8 cellular contexts compared by ENCODE assay signal in the genomic region with DNA sequence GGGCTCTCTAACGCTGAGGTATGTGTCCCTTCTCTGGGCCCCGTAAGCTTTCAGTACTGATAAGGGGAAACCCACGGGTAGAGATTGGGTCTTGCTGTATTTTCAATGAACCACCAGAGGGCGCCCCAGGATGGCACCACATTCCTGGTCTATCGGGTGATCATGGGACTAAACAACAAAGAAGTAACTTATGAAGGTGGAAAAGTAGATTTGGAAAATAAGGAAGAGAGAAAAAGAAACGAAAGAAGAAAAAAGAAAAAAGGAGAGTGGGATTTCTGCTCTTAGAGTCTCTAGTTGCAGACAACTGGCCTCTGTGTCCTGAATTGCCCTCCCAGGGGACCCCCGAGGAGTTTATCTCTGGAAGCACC.
DNase-seq lines count a peak whose midpoint lies in the region; ATAC-seq and TF ChIP-seq lines count a peak whose summit lies in the region.

No MANE protein-coding gene starts in this region.

- H3K4me3 ChIP-seq in AG04450 (ENCODE audit: low read depth, low read length): no peak overlapping the region
- no peak overlapping the region for H3K4me3 ChIP-seq in brain microvascular endothelial cell (ENCODE audit: low read depth, low read length)

- DNase-seq in AG04450 (ENCODE audit: low read depth, low spot score) (no peak), NCI-H187 treated with DMSO at 0.1 percent for 48 hours (lab: John Stamatoyannopoulos, UW) (peak; percentile 40), UCSD-AML1 (lab: John Stamatoyannopoulos, UW; ENCODE audit: unreplicated experiment) (peak; percentile 58), brain microvascular endothelial cell (peak; percentile 66), iPS-NIHi7 (ENCODE audit: extremely low spot score) (peak; percentile 87)
- peak; percentile 74 to 83 (median 75) for DNase-seq in stimulated activated CD4-positive, alpha-beta T cell treated with anti-CD3 and anti-CD28 coated beads, Interleukin-12 subunit alpha, Interleukin-12 subunit beta, amount 100 ng/mL, for 48 hours (ENCODE audit: low read depth in 2 of 3, low spot score in 1 of 3)

- no peak overlapping the region for H3K27ac ChIP-seq in AG04450 (ENCODE audit: low read depth, low read length)
- peak overlapping the region; percentile 37 for H3K27ac ChIP-seq in brain microvascular endothelial cell

- peaks cover 1% of the 10 kb centered on the region; the same call in 1 of the 2 replicates for H3K9me3 ChIP-seq in AG04450 (ENCODE audit: control insufficient read depth, insufficient read depth, low read length)

- TF ChIP-seq CTCF in AG04450 (IDR thresholded peaks at IDR 0.05; ENCODE audit: low read depth, low read length) (peak; percentile 89), brain microvascular endothelial cell (IDR thresholded peaks at IDR 0.05; ENCODE audit: low read depth, low read length, missing control alignments) (peak; percentile 92)

- H3K27me3 ChIP-seq in AG04450 (ENCODE audit: control insufficient read depth, insufficient read depth, low read length): no peaks in the 10 kb centered on the region
- no peaks in the 10 kb centered on the region for H3K27me3 ChIP-seq in brain microvascular endothelial cell (replicated peaks)

- peaks cover 2% of the 10 kb centered on the region for H3K36me3 ChIP-seq in brain microvascular endothelial cell (replicated peaks)

- CTCF ChIA-PET in AG04450 (lab: Charles Lee): interaction anchor here (0.6 to 5.8 kb wide), 33 partner anchors 8 to 759 kb away, joined by 3 to 38 read pairs (median 5); a partner anchor contains a TSS

- peak; percentile 51 for ATAC-seq in GM18508 (IDR thresholded peaks at IDR 0.05; ENCODE audit: insufficient read depth, unreplicated experiment)
- peak; percentile 90 for ATAC-seq in HG02973 (IDR thresholded peaks at IDR 0.05; ENCODE audit: unreplicated experiment)

- in situ Hi-C loops in brain microvascular endothelial cell (cut with HindIII; ENCODE audit: low pct_ligation_motif_present, low sequenced_read_pairs): no loop called here

- POLR2A ChIA-PET in AG04450 (lab: Yijun Ruan, JAX): interaction anchor here (0.6 kb wide), 2 partner anchors 430 to 1266 kb away, joined by 3 read pairs; no protein-coding TSS in a partner anchor
